Comparison of ENCODE assay signal across 1 cellular context in the genomic region with DNA sequence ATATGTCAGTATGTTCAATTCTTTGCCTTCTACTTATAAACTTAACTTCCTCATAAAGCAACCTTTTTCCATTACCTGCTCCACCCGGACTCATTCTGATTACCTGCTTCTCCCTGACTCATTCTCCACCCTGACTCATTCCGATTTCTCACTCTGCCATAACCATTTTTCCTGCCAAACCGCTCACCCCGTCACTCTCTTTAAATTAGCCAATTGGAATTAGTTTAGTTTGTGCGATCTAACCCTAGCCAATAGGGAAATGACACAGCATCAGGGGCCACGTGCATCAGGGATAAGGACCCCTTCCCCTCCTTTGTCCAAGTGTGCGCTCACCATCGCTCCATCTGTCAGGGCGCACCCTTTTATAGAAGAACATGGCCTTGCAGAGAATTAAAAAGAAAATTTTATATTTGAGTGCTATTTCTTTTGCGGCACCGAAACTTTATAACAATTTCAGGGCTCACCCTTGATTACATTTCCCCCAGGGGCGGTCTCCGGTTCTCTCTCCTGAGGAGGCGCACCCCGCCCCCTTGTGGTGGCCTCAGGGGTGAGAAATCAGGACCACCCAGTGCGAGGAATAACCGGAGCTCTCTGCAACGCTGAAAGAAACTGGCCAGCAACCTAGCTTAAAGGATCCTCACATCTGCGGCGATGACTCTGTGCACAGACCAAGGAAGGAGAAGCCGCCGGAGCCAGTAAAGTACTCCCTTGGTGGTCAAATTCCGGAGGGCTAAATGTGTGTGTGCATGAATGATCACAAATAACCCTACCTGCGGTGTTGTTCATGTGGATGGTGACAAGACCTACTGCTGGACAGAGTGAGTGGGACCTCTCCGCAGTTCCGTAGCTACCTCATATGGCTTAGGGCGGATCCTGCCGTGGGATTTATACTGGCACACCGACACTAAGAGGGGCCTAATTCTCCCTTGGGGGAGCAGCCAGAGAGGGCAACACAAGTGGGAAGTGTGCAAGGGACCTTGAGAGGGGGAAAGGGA.
TF ChIP-seq lines count a peak whose summit lies in the region.

No MANE protein-coding gene starts in this region.

TF ChIP-seq in HepG2, 621 proteins besides CTCF, POLR2A, EP300 and RAD21:
- TF ChIP-seq EEA1 (CRISPR knock-in tag; IDR thresholded peaks at IDR 0.05; ENCODE audit: borderline replicate concordance) (no peak), SMC3 (IDR thresholded peaks at IDR 0.05; ENCODE audit: low read length) (peak; percentile 8; the same call in 1 of the 2 replicates), NR2F1 (CRISPR knock-in tag; IDR thresholded peaks at IDR 0.05) (no peak), NFE2L1 (CRISPR knock-in tag; IDR thresholded peaks at IDR 0.05; ENCODE audit: borderline replicate concordance) (no peak), SRSF1 (optimal IDR thresholded peaks at IDR 0.05; ENCODE audit: low read depth, low read length) (no peak), ZBTB7B (CRISPR knock-in tag; IDR thresholded peaks at IDR 0.05) (0 out of 2 replicates have a peak, but pooled peaks have one; percentile 30), ZNF790 (CRISPR knock-in tag; IDR thresholded peaks at IDR 0.05; ENCODE audit: borderline replicate concordance) (no peak), ZMYM3 (CRISPR knock-in tag; IDR thresholded peaks at IDR 0.05) (no peak), ZNF761 (CRISPR knock-in tag; conservative IDR thresholded peaks at IDR 0.05) (no peak), CENPT (CRISPR knock-in tag; IDR thresholded peaks at IDR 0.05; ENCODE audit: low read depth) (no peak), FOXJ3 (CRISPR knock-in tag; IDR thresholded peaks at IDR 0.05; ENCODE audit: borderline replicate concordance) (no peak), TCF7 (IDR thresholded peaks at IDR 0.05; ENCODE audit: low read depth) (no peak), PCBP1 (IDR thresholded peaks at IDR 0.05; ENCODE audit: borderline replicate concordance, low read depth, low read length) (no peak), NFRKB (IDR thresholded peaks at IDR 0.05) (no peak), ZNF256 (CRISPR knock-in tag; conservative IDR thresholded peaks at IDR 0.05) (no peak), MAF1 (CRISPR knock-in tag; IDR thresholded peaks at IDR 0.05; ENCODE audit: borderline replicate concordance) (no peak), ARHGAP35 (CRISPR knock-in tag; IDR thresholded peaks at IDR 0.05; ENCODE audit: borderline replicate concordance) (no peak), STAG1 (CRISPR knock-in tag; IDR thresholded peaks at IDR 0.05) (peak; percentile 41)
- TF ChIP-seq, protein P1, sequence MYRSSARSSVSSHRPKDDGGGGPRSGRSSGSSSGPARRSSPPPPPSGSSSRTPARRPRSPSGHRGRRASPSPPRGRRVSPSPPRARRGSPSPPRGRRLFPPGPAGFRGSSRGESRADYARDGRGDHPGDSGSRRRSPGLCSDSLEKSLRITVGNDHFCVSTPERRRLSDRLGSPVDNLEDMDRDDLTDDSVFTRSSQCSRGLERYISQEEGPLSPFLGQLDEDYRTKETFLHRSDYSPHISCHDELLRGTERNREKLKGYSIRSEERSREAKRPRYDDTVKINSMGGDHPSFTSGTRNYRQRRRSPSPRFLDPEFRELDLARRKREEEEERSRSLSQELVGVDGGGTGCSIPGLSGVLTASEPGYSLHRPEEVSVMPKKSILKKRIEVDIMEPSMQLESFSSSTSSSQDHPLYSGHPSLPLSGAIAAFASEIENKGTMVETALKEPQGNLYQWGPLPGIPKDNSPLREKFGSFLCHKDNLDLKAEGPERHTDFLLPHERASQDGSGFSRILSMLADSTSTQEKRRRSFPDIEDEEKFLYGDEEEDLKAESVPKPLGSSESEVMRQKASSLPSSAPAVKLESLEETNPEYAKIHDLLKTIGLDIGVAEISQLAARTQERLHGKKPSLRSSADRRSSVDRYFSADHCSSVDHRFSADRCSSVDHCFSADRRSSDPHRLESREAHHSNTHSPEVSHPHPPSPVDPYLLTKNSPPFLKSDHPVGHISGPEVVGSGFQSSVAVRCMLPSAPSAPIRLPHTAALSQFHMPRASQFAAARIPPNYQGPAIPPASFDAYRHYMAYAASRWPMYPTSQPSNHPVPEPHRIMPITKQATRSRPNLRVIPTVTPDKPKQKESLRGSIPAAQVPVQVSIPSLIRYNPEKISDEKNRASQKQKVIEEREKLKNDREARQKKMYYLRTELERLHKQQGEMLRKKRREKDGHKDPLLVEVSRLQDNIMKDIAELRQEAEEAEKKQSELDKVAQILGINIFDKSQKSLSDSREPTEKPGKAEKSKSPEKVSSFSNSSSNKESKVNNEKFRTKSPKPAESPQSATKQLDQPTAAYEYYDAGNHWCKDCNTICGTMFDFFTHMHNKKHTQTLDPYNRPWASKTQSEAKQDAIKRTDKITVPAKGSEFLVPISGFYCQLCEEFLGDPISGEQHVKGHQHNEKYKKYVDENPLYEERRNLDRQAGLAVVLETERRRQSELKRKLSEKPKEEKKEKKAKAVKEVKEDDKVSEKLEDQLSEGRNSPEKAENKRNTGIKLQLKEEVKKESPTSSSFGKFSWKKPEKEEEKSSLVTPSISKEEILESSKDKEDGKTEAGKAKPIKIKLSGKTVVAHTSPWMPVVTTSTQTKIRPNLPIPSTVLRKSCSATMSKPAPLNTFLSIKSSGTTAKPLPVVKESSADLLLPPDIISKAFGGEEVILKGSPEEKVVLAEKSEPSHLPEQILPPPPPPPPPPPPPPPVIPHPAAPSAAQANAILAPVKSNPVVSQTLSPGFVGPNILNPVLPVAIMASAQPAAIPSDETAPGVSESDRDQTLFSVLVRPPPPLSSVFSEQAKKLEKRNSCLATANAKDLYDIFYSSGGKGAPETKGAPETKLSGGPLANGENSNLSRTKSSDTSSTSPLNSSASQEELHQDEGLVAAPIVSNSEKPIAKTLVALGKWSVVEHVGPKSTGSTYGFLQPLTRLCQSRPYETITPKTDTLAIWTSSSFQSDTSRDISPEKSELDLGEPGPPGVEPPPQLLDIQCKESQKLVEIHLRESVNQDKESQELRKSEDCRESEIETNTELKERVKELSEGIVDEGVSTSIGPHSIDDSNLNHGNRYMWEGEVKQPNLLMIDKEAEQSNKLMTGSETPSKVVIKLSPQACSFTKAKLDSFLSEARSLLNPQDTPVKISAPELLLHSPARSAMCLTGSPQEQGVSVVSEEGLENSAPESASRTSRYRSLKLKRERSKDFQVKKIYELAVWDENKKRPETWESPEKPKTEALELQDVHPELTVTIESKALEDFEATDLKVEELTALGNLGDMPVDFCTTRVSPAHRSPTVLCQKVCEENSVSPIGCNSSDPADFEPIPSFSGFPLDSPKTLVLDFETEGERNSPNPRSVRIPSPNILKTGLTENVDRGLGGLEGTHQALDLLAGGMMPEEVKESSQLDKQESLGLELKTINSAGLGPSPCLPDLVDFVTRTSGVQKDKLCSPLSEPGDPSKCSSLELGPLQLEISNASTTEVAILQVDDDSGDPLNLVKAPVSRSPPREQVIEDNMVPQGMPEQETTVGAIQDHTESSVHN (CRISPR knock-in tag; IDR thresholded peaks at IDR 0.05) = no peak
- TF ChIP-seq, protein P2, sequence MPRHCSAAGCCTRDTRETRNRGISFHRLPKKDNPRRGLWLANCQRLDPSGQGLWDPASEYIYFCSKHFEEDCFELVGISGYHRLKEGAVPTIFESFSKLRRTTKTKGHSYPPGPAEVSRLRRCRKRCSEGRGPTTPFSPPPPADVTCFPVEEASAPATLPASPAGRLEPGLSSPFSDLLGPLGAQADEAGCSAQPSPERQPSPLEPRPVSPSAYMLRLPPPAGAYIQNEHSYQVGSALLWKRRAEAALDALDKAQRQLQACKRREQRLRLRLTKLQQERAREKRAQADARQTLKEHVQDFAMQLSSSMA (CRISPR knock-in tag; IDR thresholded peaks at IDR 0.05) = no peak
- TF ChIP-seq, protein P3, sequence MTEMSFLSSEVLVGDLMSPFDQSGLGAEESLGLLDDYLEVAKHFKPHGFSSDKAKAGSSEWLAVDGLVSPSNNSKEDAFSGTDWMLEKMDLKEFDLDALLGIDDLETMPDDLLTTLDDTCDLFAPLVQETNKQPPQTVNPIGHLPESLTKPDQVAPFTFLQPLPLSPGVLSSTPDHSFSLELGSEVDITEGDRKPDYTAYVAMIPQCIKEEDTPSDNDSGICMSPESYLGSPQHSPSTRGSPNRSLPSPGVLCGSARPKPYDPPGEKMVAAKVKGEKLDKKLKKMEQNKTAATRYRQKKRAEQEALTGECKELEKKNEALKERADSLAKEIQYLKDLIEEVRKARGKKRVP (CRISPR knock-in tag; IDR thresholded peaks at IDR 0.05) = no peak
- TF ChIP-seq, protein P4, sequence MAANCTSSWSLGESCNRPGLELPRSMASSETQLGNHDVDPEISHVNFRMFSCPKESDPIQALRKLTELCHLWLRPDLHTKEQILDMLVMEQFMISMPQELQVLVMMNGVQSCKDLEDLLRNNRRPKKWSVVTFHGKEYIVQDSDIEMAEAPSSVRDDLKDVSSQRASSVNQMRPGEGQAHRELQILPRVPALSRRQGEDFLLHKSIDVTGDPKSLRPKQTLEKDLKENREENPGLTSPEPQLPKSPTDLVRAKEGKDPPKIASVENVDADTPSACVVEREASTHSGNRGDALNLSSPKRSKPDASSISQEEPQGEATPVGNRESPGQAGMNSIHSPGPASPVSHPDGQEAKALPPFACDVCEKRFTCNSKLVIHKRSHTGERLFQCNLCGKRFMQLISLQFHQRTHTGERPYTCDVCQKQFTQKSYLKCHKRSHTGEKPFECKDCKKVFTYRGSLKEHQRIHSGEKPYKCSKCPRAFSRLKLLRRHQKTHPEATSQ (CRISPR knock-in tag; IDR thresholded peaks at IDR 0.05; ENCODE audit: borderline replicate concordance) = no peak
- TF ChIP-seq, protein P5, sequence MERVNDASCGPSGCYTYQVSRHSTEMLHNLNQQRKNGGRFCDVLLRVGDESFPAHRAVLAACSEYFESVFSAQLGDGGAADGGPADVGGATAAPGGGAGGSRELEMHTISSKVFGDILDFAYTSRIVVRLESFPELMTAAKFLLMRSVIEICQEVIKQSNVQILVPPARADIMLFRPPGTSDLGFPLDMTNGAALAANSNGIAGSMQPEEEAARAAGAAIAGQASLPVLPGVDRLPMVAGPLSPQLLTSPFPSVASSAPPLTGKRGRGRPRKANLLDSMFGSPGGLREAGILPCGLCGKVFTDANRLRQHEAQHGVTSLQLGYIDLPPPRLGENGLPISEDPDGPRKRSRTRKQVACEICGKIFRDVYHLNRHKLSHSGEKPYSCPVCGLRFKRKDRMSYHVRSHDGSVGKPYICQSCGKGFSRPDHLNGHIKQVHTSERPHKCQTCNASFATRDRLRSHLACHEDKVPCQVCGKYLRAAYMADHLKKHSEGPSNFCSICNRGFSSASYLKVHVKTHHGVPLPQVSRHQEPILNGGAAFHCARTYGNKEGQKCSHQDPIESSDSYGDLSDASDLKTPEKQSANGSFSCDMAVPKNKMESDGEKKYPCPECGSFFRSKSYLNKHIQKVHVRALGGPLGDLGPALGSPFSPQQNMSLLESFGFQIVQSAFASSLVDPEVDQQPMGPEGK (CRISPR knock-in tag; IDR thresholded peaks at IDR 0.05) = no peak
